In the genomic region with DNA sequence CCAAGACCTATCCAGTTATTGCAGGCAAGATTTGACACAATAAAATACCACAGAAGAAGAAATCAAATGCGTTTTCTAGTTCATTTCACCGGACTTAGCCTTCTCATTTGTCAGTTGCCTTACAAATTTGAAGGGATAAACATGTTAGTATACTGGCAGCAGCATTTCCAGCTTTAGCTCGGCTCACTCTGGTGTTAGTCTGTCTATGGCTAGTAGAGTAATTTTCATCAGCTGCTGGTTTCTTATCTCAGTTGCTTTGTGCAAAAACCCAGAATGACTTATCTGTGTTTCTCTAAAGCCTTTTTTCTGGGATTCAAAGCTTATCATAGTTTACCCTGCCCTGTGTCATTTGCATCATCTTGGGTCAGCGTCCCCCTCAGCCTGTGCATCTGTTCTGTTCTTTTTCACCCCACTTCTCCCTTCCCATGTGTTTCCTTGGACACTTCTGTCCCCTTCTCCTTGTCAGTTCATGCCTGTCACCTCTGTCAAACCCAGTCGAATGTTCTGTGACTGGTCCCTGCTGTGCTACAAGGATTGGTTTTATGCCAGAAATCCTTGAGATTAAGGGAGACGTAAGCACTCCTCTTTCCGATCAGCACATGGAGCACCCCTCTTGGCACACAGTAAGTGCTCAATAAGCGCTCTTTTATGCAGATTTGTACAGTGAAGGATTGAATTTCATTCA, we compare ENCODE assay signal across 2 cellular contexts. TPM values are rescaled to one million over a fixed set of nuclear protein-coding genes. Genes with fewer than 3 reads are reported as not detected.
"Had no signal": no experiment of that assay in that cellular context is flagged by ENCODE, and none has a peak within 500 bp of the region (broad histone marks: within the 10 kb centered on the region; RNA-seq: fewer than 3 reads in every experiment).

No MANE protein-coding gene starts in this region.

RNA-seq across cellular contexts. Expression of a gene that starts 23.4 kb away (rescaled TPM):
- total RNA-seq: OCI-LY7, SK-MEL-5 had no signal
